In genomic region chr2:43123981-43124666, GRCh38 we compare ENCODE assay signal across 18 cellular contexts.
DNase-seq lines count a peak whose midpoint lies in the region; ATAC-seq, FAIRE-seq and TF ChIP-seq lines count a peak whose summit lies in the region.
"Had no signal": no experiment of that assay in that cellular context is flagged by ENCODE, and none has a peak within 500 bp of the region (broad histone marks: within the 10 kb centered on the region; RNA-seq: fewer than 3 reads in every experiment).

No MANE protein-coding gene starts in this region.

- no peak for FAIRE-seq in HepG2 (lab: Jason Lieb, UNC)

- CTCF ChIA-PET in HepG2 (lab: Yijun Ruan, JAX; ENCODE audit: low intra/inter-chr PET ratio, low total read pairs), result no interaction called here

- TF ChIP-seq RAD21 in HepG2 (CRISPR knock-in tag; IDR thresholded peaks at IDR 0.05) (no peak), neural cell (conservative IDR thresholded peaks at IDR 0.05) (no peak)

- TF ChIP-seq POLR2A in HepG2 (IDR thresholded peaks at IDR 0.05; ENCODE audit: insufficient read depth in 1 of 2, low read depth in 2 of 2, low read length in 2 of 2), result no peak
- no peak for TF ChIP-seq POLR2A in right lobe of liver (IDR thresholded peaks at IDR 0.05)

- H3K27me3 ChIP-seq in HepG2 (ENCODE audit: control insufficient read depth in 1 of 2, insufficient read depth in 2 of 2, low read length in 2 of 2) (no peaks in the 10 kb centered on the region), right lobe of liver (no peaks in the 10 kb centered on the region), RWPE2 (ENCODE audit: insufficient read depth, poor library complexity, severe bottlenecking) (no peaks in the 10 kb centered on the region), neural cell (ENCODE audit: insufficient read depth, low read depth, low read length) (no peaks in the 10 kb centered on the region)
- H3K27me3 ChIP-seq: hepatocyte, vagina had no signal

- POLR2A ChIA-PET in HepG2 (lab: Yijun Ruan, JAX), result no interaction called here

- 87% methylated on average over 9 of the region's 9 CpGs for WGBS in HepG2 (ENCODE audit: low lambda C conversion rate)
- 53% methylated on average over 3 of the region's 9 CpGs for WGBS in right lobe of liver (ENCODE audit: insufficient coverage, low coverage, low lambda C conversion rate, missing lambda C conversion rate)

- TF ChIP-seq EP300 in HepG2 (IDR thresholded peaks at IDR 0.05; ENCODE audit: low read depth in 2 of 2, low read length in 2 of 2), result no peak
- TF ChIP-seq EP300 in HepG2 (CRISPR knock-in tag; IDR thresholded peaks at IDR 0.05; ENCODE audit: borderline replicate concordance), result no peak
- TF ChIP-seq EP300 in neural cell (conservative IDR thresholded peaks at IDR 0.05; ENCODE audit: poor library complexity, severe bottlenecking), result no peak

- no peaks in the 10 kb centered on the region for H3F3A ChIP-seq in neural cell (ENCODE audit: insufficient read depth, low read length, poor library complexity, severe bottlenecking)

- H3K27ac ChIP-seq in HepG2 (ENCODE audit: extremely low read length, insufficient read depth, low read length), result no peak overlapping the region
- no peak overlapping the region for H3K27ac ChIP-seq in right lobe of liver
- H3K27ac ChIP-seq in RWPE2 (ENCODE audit: poor library complexity, severe bottlenecking), result no peak overlapping the region
- H3K27ac ChIP-seq in neural cell (ENCODE audit: low read length), result no peak overlapping the region
- H3K27ac ChIP-seq: hepatocyte, lower lobe of right lung, vagina had no signal

- peaks cover 26% of the 10 kb centered on the region for H3K4me1 ChIP-seq in HepG2 (ENCODE audit: insufficient read depth, low read length)
- H3K4me1 ChIP-seq in right lobe of liver, result no peaks in the 10 kb centered on the region
- no peaks in the 10 kb centered on the region for H3K4me1 ChIP-seq in RWPE2 (ENCODE audit: insufficient read depth, poor library complexity, severe bottlenecking)

- H4K20me1 ChIP-seq in HepG2 (ENCODE audit: insufficient read depth, low read length) (no peaks in the 10 kb centered on the region), neural cell (ENCODE audit: insufficient read depth) (no peaks in the 10 kb centered on the region)

- H3K4me3 ChIP-seq in HepG2 (replicated peaks in 1 of 3; ENCODE audit: insufficient read depth in 1 of 3, low read depth in 2 of 3, low read length in 3 of 3) (no peak overlapping the region), right lobe of liver (no peak overlapping the region), RWPE2 (ENCODE audit: severe bottlenecking) (no peak overlapping the region), neural cell (ENCODE audit: low read length) (peak overlapping the region; percentile 53)
- H3K4me3 ChIP-seq: hepatocyte, lower lobe of right lung, vagina had no signal

- no peaks in the 10 kb centered on the region for H3K36me3 ChIP-seq in HepG2 (replicated peaks in 1 of 2; ENCODE audit: control insufficient read depth in 1 of 2, insufficient read depth in 2 of 2, low read length in 2 of 2)
- no peaks in the 10 kb centered on the region for H3K36me3 ChIP-seq in right lobe of liver
- no peaks in the 10 kb centered on the region for H3K36me3 ChIP-seq in RWPE2 (ENCODE audit: low read depth)
- no peaks in the 10 kb centered on the region for H3K36me3 ChIP-seq in neural cell (ENCODE audit: insufficient read depth, low read length)
- H3K36me3 ChIP-seq: lower lobe of right lung, vagina had no signal

- no peaks in the 10 kb centered on the region for H3K9me2 ChIP-seq in neural cell (ENCODE audit: insufficient read depth, low read length)

- in situ Hi-C loops in HepG2 (cut with HindIII; ENCODE audit: extremely low pct_ligation_motif_present, low pct_unique_long_range_greater_than_20kb), result no loop called here

- no peaks in the 10 kb centered on the region for H3K79me2 ChIP-seq in HepG2 (ENCODE audit: insufficient read depth, low read length)
- no peaks in the 10 kb centered on the region for H3K79me2 ChIP-seq in neural cell (replicated peaks; ENCODE audit: insufficient read depth, low read length)
- H3K79me2 ChIP-seq: hepatocyte had no signal

- intact Hi-C loops in HepG2 (cut with micrococcal nuclease; ENCODE audit: unreplicated experiment) (no loop called here), right lobe of liver (cut with DNase I) (loop anchor here in 1 of 2 donors (10.0 kb wide), 1 partner anchor 159 kb away; no protein-coding TSS in a partner anchor)

- BruUV-seq in HepG2 (replicated peaks; lab: Mats Ljungman, UMichigan), result no TSS peak

- no peak overlapping the region for H3K9ac ChIP-seq in HepG2 (ENCODE audit: insufficient read depth, low read depth, low read length)
- peak overlapping the region; percentile 12 for H3K9ac ChIP-seq in neural cell (ENCODE audit: low read length)

- H3K9me3 ChIP-seq in HepG2 (ENCODE audit: low read length), result peaks cover 6% of the 10 kb centered on the region
- peaks cover 0 to 6% (median 0%) of the 10 kb centered on the region in 4 donors for H3K9me3 ChIP-seq in right lobe of liver
- H3K9me3 ChIP-seq in RWPE2 (ENCODE audit: severe bottlenecking), result peaks cover 4% of the 10 kb centered on the region
- peaks cover 2% of the 10 kb centered on the region for H3K9me3 ChIP-seq in neural cell (ENCODE audit: low read length)
- H3K9me3 ChIP-seq: vagina had no signal

- H3K4me2 ChIP-seq in HepG2 (ENCODE audit: low read depth, low read length), result no peak overlapping the region
- no peak overlapping the region for H3K4me2 ChIP-seq in neural cell (ENCODE audit: low read length)
- H3K4me2 ChIP-seq: hepatocyte had no signal

- no peak overlapping the region for H2AFZ ChIP-seq in HepG2 (ENCODE audit: low read length)
- H2AFZ ChIP-seq in neural cell (ENCODE audit: low read depth, low read length), result peak overlapping the region; percentile 14
- H2AFZ ChIP-seq: hepatocyte had no signal

- TF ChIP-seq CTCF in HepG2 (CRISPR knock-in tag; IDR thresholded peaks at IDR 0.05) (no peak), right lobe of liver (IDR thresholded peaks at IDR 0.05) (no peak), RWPE2 (IDR thresholded peaks at IDR 0.05; ENCODE audit: poor library complexity, severe bottlenecking) (no peak), neural cell (IDR thresholded peaks at IDR 0.05; ENCODE audit: poor library complexity, severe bottlenecking) (no peak)

- DNase-seq in HepG2 (ENCODE audit: low spot score) (no peak), right lobe of liver (no peak), RWPE2 (ENCODE audit: low spot score) (peak; percentile 20), GOT3 (lab: John Stamatoyannopoulos, UW) (no peak), inferior parietal cortex (ENCODE audit: extremely low spot score) (no peak)
- DNase-seq: activated T-cell treated with anti-CD3 and anti-CD28 coated beads, Interleukin-2, amount 50 U/mL, for 72 hours; cortex of kidney; islet precursor cell; lower lobe of right lung; NCI-H1417 treated with DMSO at 0.1 percent for 48 hours; NCI-H526 treated with DMSO at 0.1 percent for 48 hours; SHP77 treated with DMSO at 0.1 percent for 48 hours had no signal

- no peak for ATAC-seq in HepG2
- ATAC-seq in right lobe of liver, result no peak
- ATAC-seq in RWPE2 (ENCODE audit: low read depth), result no peak
- ATAC-seq in HG03095 (IDR thresholded peaks at IDR 0.05; ENCODE audit: unreplicated experiment), result no peak
- no peak for ATAC-seq in activated CD4-positive, CD25-positive, alpha-beta regulatory T cell treated with anti-CD3 and anti-CD28 coated beads, Interleukin-2, amount 50 U/mL, for 24 hours
- ATAC-seq: activated T-cell treated with anti-CD3 and anti-CD28 coated beads, Interleukin-2, amount 50 U/mL, for 72 hours; lower lobe of right lung; WTC11 had no signal

TF ChIP-seq in HepG2, 621 proteins besides CTCF, POLR2A, EP300 and RAD21 (continues in another document):
- TF ChIP-seq ZNF18 (CRISPR knock-in tag; IDR thresholded peaks at IDR 0.05; ENCODE audit: insufficient replicate concordance), result no peak

TF ChIP-seq in neural cell, 6 proteins besides CTCF, POLR2A, EP300 and RAD21:
- TF ChIP-seq, protein P1, sequence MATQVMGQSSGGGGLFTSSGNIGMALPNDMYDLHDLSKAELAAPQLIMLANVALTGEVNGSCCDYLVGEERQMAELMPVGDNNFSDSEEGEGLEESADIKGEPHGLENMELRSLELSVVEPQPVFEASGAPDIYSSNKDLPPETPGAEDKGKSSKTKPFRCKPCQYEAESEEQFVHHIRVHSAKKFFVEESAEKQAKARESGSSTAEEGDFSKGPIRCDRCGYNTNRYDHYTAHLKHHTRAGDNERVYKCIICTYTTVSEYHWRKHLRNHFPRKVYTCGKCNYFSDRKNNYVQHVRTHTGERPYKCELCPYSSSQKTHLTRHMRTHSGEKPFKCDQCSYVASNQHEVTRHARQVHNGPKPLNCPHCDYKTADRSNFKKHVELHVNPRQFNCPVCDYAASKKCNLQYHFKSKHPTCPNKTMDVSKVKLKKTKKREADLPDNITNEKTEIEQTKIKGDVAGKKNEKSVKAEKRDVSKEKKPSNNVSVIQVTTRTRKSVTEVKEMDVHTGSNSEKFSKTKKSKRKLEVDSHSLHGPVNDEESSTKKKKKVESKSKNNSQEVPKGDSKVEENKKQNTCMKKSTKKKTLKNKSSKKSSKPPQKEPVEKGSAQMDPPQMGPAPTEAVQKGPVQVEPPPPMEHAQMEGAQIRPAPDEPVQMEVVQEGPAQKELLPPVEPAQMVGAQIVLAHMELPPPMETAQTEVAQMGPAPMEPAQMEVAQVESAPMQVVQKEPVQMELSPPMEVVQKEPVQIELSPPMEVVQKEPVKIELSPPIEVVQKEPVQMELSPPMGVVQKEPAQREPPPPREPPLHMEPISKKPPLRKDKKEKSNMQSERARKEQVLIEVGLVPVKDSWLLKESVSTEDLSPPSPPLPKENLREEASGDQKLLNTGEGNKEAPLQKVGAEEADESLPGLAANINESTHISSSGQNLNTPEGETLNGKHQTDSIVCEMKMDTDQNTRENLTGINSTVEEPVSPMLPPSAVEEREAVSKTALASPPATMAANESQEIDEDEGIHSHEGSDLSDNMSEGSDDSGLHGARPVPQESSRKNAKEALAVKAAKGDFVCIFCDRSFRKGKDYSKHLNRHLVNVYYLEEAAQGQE (IDR thresholded peaks at IDR 0.05; ENCODE audit: borderline replicate concordance), result no peak
- TF ChIP-seq POLR2AphosphoS5 (IDR thresholded peaks at IDR 0.05) (no peak), TAF1 (IDR thresholded peaks at IDR 0.05; ENCODE audit: low read depth) (no peak), MXI1 (conservative IDR thresholded peaks at IDR 0.05; ENCODE audit: poor library complexity, severe bottlenecking) (no peak), EZH2 (IDR thresholded peaks at IDR 0.05; ENCODE audit: borderline replicate concordance, insufficient read depth, low read length, poor library complexity, severe bottlenecking) (no peak), SMC3 (conservative IDR thresholded peaks at IDR 0.05; ENCODE audit: poor library complexity) (no peak)
TF ChIP-seq in neural cell: peak in this region for 0.
